Comparison of ENCODE assay signal across 2 cellular contexts in the genomic region with DNA sequence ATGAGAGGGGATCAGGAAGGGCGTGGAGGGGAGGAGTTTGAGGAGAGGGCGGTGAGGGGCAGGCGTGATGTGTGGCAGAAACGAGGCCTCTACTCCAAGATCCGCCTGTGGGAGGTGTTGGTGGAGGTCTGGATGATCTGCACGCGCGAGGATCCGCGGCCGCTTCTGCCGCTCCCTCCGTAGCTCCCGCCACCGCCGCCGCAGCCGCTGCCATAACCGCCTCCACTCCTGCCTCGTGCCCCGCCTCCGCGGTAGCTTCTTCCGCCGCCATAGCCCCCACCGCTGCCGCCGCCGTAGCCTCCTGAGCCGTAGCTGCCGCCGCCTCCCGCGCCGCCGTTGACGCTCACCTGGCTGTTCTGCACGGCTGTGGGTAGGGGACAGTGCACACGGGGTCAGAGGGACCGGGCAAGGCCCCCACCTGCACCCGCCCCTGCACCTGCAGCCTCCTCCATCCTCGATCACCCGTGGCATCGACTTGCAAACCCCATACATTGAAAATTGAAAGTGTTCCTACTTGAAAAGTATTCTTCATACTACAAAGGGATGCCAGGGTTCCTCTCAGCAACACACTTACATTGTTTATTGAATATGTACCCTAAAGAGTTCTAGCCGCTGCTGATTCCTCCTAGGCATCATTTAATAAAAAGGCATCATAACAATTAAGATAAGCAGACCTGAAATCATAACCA.
TF ChIP-seq lines count a peak whose summit lies in the region.

No MANE protein-coding gene starts in this region.

TF ChIP-seq in HEK293, 187 proteins besides CTCF, POLR2A, EP300 and RAD21 (continued from another document and continues in another):
- TF ChIP-seq ZNF600 (tag by site-specific recombination; IDR thresholded peaks at IDR 0.05), result peak; percentile 82
- TF ChIP-seq SP3 (tag by site-specific recombination; IDR thresholded peaks at IDR 0.05), result peak; percentile 76
- TF ChIP-seq TCF7L2 (IDR thresholded peaks at IDR 0.05; ENCODE audit: borderline replicate concordance, low read depth, low read length), result no peak
- peak; percentile 76; the same call in 1 of the 2 replicates for TF ChIP-seq ZNF610 (tag by site-specific recombination; IDR thresholded peaks at IDR 0.05; ENCODE audit: borderline replicate concordance)
- TF ChIP-seq ZEB2 (tag by site-specific recombination; IDR thresholded peaks at IDR 0.05), result 0 out of 2 replicates have a peak, but pooled peaks have one; percentile 11
- TF ChIP-seq, protein P1, sequence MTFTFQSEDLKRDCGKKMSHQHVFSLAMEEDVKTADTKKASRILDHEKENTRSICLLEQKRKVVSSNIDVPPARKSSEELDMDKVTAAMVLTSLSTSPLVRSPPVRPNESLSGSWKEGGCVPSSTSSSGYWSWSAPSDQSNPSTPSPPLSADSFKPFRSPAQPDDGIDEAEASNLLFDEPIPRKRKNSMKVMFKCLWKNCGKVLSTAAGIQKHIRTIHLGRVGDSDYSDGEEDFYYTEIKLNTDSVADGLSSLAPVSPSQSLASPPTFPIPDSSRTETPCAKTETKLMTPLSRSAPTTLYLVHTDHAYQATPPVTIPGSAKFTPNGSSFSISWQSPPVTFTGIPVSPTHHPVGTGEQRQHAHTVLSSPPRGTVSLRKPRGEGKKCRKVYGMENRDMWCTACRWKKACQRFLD (tag by site-specific recombination; IDR thresholded peaks at IDR 0.05), result no peak
- TF ChIP-seq, protein P2, sequence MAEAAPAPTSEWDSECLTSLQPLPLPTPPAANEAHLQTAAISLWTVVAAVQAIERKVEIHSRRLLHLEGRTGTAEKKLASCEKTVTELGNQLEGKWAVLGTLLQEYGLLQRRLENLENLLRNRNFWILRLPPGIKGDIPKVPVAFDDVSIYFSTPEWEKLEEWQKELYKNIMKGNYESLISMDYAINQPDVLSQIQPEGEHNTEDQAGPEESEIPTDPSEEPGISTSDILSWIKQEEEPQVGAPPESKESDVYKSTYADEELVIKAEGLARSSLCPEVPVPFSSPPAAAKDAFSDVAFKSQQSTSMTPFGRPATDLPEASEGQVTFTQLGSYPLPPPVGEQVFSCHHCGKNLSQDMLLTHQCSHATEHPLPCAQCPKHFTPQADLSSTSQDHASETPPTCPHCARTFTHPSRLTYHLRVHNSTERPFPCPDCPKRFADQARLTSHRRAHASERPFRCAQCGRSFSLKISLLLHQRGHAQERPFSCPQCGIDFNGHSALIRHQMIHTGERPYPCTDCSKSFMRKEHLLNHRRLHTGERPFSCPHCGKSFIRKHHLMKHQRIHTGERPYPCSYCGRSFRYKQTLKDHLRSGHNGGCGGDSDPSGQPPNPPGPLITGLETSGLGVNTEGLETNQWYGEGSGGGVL (tag by site-specific recombination; IDR thresholded peaks at IDR 0.05), result peak; percentile 85
- TF ChIP-seq, protein P3, sequence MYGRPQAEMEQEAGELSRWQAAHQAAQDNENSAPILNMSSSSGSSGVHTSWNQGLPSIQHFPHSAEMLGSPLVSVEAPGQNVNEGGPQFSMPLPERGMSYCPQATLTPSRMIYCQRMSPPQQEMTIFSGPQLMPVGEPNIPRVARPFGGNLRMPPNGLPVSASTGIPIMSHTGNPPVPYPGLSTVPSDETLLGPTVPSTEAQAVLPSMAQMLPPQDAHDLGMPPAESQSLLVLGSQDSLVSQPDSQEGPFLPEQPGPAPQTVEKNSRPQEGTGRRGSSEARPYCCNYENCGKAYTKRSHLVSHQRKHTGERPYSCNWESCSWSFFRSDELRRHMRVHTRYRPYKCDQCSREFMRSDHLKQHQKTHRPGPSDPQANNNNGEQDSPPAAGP (tag by site-specific recombination; IDR thresholded peaks at IDR 0.05), result 0 out of 2 replicates have a peak, but pooled peaks have one; percentile 27
- TF ChIP-seq, protein P4, sequence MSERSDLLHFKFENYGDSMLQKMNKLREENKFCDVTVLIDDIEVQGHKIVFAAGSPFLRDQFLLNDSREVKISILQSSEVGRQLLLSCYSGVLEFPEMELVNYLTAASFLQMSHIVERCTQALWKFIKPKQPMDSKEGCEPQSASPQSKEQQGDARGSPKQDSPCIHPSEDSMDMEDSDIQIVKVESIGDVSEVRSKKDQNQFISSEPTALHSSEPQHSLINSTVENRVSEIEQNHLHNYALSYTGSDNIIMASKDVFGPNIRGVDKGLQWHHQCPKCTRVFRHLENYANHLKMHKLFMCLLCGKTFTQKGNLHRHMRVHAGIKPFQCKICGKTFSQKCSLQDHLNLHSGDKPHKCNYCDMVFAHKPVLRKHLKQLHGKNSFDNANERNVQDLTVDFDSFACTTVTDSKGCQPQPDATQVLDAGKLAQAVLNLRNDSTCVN (tag by site-specific recombination; optimal IDR thresholded peaks at IDR 0.05), result peak; percentile 44
- TF ChIP-seq YY2 (tag by site-specific recombination; IDR thresholded peaks at IDR 0.05), result peak; percentile 72
- TF ChIP-seq PRDM1 (tag by site-specific recombination; IDR thresholded peaks at IDR 0.05), result no peak
- TF ChIP-seq, protein P5, sequence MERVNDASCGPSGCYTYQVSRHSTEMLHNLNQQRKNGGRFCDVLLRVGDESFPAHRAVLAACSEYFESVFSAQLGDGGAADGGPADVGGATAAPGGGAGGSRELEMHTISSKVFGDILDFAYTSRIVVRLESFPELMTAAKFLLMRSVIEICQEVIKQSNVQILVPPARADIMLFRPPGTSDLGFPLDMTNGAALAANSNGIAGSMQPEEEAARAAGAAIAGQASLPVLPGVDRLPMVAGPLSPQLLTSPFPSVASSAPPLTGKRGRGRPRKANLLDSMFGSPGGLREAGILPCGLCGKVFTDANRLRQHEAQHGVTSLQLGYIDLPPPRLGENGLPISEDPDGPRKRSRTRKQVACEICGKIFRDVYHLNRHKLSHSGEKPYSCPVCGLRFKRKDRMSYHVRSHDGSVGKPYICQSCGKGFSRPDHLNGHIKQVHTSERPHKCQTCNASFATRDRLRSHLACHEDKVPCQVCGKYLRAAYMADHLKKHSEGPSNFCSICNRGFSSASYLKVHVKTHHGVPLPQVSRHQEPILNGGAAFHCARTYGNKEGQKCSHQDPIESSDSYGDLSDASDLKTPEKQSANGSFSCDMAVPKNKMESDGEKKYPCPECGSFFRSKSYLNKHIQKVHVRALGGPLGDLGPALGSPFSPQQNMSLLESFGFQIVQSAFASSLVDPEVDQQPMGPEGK (tag by site-specific recombination; IDR thresholded peaks at IDR 0.05), result peak; percentile 36; the same call in 1 of the 2 replicates
- TF ChIP-seq ZNF776 (tag by site-specific recombination; IDR thresholded peaks at IDR 0.05; ENCODE audit: borderline replicate concordance), result no peak
- no peak for TF ChIP-seq ZNF155 (tag by site-specific recombination; IDR thresholded peaks at IDR 0.05)
- peak; percentile 84 for TF ChIP-seq KLF1 (tag by site-specific recombination; IDR thresholded peaks at IDR 0.05)
- no peak for TF ChIP-seq ZNF394 (tag by site-specific recombination; IDR thresholded peaks at IDR 0.05; ENCODE audit: borderline replicate concordance)
- TF ChIP-seq MYNN (tag by site-specific recombination; IDR thresholded peaks at IDR 0.05; ENCODE audit: borderline replicate concordance), result 0 out of 2 replicates have a peak, but pooled peaks have one; percentile 22
- TF ChIP-seq GLIS2 (tag by site-specific recombination; IDR thresholded peaks at IDR 0.05), result peak; percentile 49; the same call in 1 of the 2 replicates
- TF ChIP-seq ZNF341 (tag by site-specific recombination; IDR thresholded peaks at IDR 0.05; ENCODE audit: low read depth), result peak; percentile 86
- TF ChIP-seq ZNF292 (tag by site-specific recombination; IDR thresholded peaks at IDR 0.05; ENCODE audit: borderline replicate concordance, low read depth), result no peak
- TF ChIP-seq YY1 (tag by site-specific recombination; IDR thresholded peaks at IDR 0.05), result peak; percentile 72; the same call in 1 of the 2 replicates
- TF ChIP-seq ZNF202 (tag by site-specific recombination; IDR thresholded peaks at IDR 0.05; ENCODE audit: borderline replicate concordance), result no peak
- 0 out of 2 replicates have a peak, but pooled peaks have one; percentile 18 for TF ChIP-seq ZNF335 (tag by site-specific recombination; conservative IDR thresholded peaks at IDR 0.05)

TF ChIP-seq in neural cell, 6 proteins besides CTCF, POLR2A, EP300 and RAD21 (continued from another document):
- TF ChIP-seq, protein P6, sequence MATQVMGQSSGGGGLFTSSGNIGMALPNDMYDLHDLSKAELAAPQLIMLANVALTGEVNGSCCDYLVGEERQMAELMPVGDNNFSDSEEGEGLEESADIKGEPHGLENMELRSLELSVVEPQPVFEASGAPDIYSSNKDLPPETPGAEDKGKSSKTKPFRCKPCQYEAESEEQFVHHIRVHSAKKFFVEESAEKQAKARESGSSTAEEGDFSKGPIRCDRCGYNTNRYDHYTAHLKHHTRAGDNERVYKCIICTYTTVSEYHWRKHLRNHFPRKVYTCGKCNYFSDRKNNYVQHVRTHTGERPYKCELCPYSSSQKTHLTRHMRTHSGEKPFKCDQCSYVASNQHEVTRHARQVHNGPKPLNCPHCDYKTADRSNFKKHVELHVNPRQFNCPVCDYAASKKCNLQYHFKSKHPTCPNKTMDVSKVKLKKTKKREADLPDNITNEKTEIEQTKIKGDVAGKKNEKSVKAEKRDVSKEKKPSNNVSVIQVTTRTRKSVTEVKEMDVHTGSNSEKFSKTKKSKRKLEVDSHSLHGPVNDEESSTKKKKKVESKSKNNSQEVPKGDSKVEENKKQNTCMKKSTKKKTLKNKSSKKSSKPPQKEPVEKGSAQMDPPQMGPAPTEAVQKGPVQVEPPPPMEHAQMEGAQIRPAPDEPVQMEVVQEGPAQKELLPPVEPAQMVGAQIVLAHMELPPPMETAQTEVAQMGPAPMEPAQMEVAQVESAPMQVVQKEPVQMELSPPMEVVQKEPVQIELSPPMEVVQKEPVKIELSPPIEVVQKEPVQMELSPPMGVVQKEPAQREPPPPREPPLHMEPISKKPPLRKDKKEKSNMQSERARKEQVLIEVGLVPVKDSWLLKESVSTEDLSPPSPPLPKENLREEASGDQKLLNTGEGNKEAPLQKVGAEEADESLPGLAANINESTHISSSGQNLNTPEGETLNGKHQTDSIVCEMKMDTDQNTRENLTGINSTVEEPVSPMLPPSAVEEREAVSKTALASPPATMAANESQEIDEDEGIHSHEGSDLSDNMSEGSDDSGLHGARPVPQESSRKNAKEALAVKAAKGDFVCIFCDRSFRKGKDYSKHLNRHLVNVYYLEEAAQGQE (IDR thresholded peaks at IDR 0.05; ENCODE audit: borderline replicate concordance), result no peak
- TF ChIP-seq MXI1 (conservative IDR thresholded peaks at IDR 0.05; ENCODE audit: poor library complexity, severe bottlenecking), result no peak
- TF ChIP-seq EZH2 (IDR thresholded peaks at IDR 0.05; ENCODE audit: borderline replicate concordance, insufficient read depth, low read length, poor library complexity, severe bottlenecking), result no peak
- TF ChIP-seq POLR2AphosphoS5 (IDR thresholded peaks at IDR 0.05), result no peak
TF ChIP-seq in neural cell: peak in this region for 0.
